Comparison of ENCODE assay signal across 22 cellular contexts in genomic region chr2:200365209-200365608, GRCh38.
"Had no signal": no experiment of that assay in that cellular context is flagged by ENCODE, and none has a peak within 500 bp of the region (broad histone marks: within the 10 kb centered on the region; RNA-seq: fewer than 3 reads in every experiment).

No MANE protein-coding gene starts in this region.

- H3K27me3 ChIP-seq: esophagus squamous epithelium, heart right ventricle, left lung, neutrophil, suprapubic skin had no signal

- H3K36me3 Mint-ChIP-seq: activated naive CD4-positive, alpha-beta T cell treated with anti-CD3 and anti-CD28 coated beads, Interleukin-2, amount 10 ng/mL, durations not matched to agents 7 days and 5 days; type B pancreatic cell had no signal

- H3K9me3 Mint-ChIP-seq: activated naive CD4-positive, alpha-beta T cell treated with anti-CD3 and anti-CD28 coated beads, Interleukin-2, amount 10 ng/mL, durations not matched to agents 7 days and 5 days; activated naive CD8-positive, alpha-beta T cell treated with anti-CD3 and anti-CD28 coated beads, Interleukin-2, amount 50 U/mL, for 24 hours; central memory CD8-positive, alpha-beta T cell; dendritic cell treated with granulocyte-macrophage colony-stimulating factor and Interleukin-4, amounts not matched to agents 40 ng/mL and 50 ng/mL, for 4 days; stimulated activated naive CD8-positive, alpha-beta T cell treated with anti-CD3 and anti-CD28 coated beads, Interleukin-15, amount 100 ng/mL, for 72 hours; type B pancreatic cell had no signal

- ATAC-seq: activated naive CD8-positive, alpha-beta T cell treated with anti-CD3 and anti-CD28 coated beads, Interleukin-2, amount 50 U/mL, for 24 hours; left lung; mucosa of descending colon; naive thymus-derived CD8-positive, alpha-beta T cell; stimulated activated naive CD8-positive, alpha-beta T cell treated with anti-CD3 and anti-CD28 coated beads, Interleukin-15, amount 100 ng/mL, for 72 hours had no signal

- H3K27ac ChIP-seq: esophagus squamous epithelium, heart right ventricle, left lung, neutrophil, suprapubic skin had no signal

- H3K9me3 ChIP-seq: esophagus squamous epithelium, heart right ventricle, left lung, mucosa of descending colon, neutrophil, suprapubic skin had no signal

- DNase-seq: activated CD4-positive, alpha-beta T cell treated with anti-CD3 and anti-CD28 coated beads, Interleukin-2, amount 50 U/mL, for 1 hour; activated CD4-positive, CD25-positive, alpha-beta regulatory T cell treated with anti-CD3 and anti-CD28 coated beads, Interleukin-2, amount 50 U/mL, for 72 hours; activated CD8-positive, alpha-beta memory T cell treated with anti-CD3 and anti-CD28 coated beads, Interleukin-2, amount 50 U/mL, for 48 hours; activated effector memory CD4-positive, alpha-beta T cell treated with Interleukin-2 at 50 U/mL for 16 hours; activated naive CD4-positive, alpha-beta T cell treated with anti-CD3 and anti-CD28 coated beads, Interleukin-2, amount 10 ng/mL, durations not matched to agents 7 days and 5 days; activated naive CD8-positive, alpha-beta T cell treated with anti-CD3 and anti-CD28 coated beads, Interleukin-2, amount 50 U/mL, for 24 hours; activated T-cell treated with anti-CD3 and anti-CD28 coated beads, Interleukin-2, amount 50 U/mL, for 48 hours; aorta; effector memory CD4-positive, alpha-beta T cell; esophagus squamous epithelium; heart right ventricle; left lung; mammary epithelial cell; mucosa of descending colon; naive thymus-derived CD8-positive, alpha-beta T cell; retina; stimulated activated naive CD8-positive, alpha-beta T cell treated with anti-CD3 and anti-CD28 coated beads, Interleukin-15, amount 100 ng/mL, for 72 hours had no signal

- H3K36me3 ChIP-seq: heart right ventricle, left lung, neutrophil, suprapubic skin had no signal

- H3K4me3 ChIP-seq: esophagus squamous epithelium, heart right ventricle, left lung, mucosa of descending colon, suprapubic skin had no signal

- H3K4me1 Mint-ChIP-seq: activated naive CD4-positive, alpha-beta T cell treated with anti-CD3 and anti-CD28 coated beads, Interleukin-2, amount 10 ng/mL, durations not matched to agents 7 days and 5 days; activated naive CD8-positive, alpha-beta T cell treated with anti-CD3 and anti-CD28 coated beads, Interleukin-2, amount 50 U/mL, for 24 hours; central memory CD8-positive, alpha-beta T cell; naive thymus-derived CD8-positive, alpha-beta T cell; stimulated activated naive CD8-positive, alpha-beta T cell treated with anti-CD3 and anti-CD28 coated beads, Interleukin-15, amount 100 ng/mL, for 72 hours had no signal

- H3K27ac Mint-ChIP-seq: activated naive CD4-positive, alpha-beta T cell treated with anti-CD3 and anti-CD28 coated beads, Interleukin-2, amount 10 ng/mL, durations not matched to agents 7 days and 5 days; activated naive CD8-positive, alpha-beta T cell treated with anti-CD3 and anti-CD28 coated beads, Interleukin-2, amount 50 U/mL, for 24 hours; dendritic cell treated with granulocyte-macrophage colony-stimulating factor and Interleukin-4, amounts not matched to agents 40 ng/mL and 50 ng/mL, for 4 days; naive thymus-derived CD8-positive, alpha-beta T cell; stimulated activated naive CD8-positive, alpha-beta T cell treated with anti-CD3 and anti-CD28 coated beads, Interleukin-15, amount 100 ng/mL, for 72 hours had no signal

- H3K4me3 Mint-ChIP-seq: activated naive CD4-positive, alpha-beta T cell treated with anti-CD3 and anti-CD28 coated beads, Interleukin-2, amount 10 ng/mL, durations not matched to agents 7 days and 5 days; activated naive CD8-positive, alpha-beta T cell treated with anti-CD3 and anti-CD28 coated beads, Interleukin-2, amount 50 U/mL, for 24 hours; central memory CD8-positive, alpha-beta T cell; dendritic cell treated with granulocyte-macrophage colony-stimulating factor and Interleukin-4, amounts not matched to agents 40 ng/mL and 50 ng/mL, for 4 days; naive thymus-derived CD8-positive, alpha-beta T cell; stimulated activated naive CD8-positive, alpha-beta T cell treated with anti-CD3 and anti-CD28 coated beads, Interleukin-15, amount 100 ng/mL, for 72 hours; type B pancreatic cell had no signal

- H3K27me3 Mint-ChIP-seq: central memory CD8-positive, alpha-beta T cell; dendritic cell treated with granulocyte-macrophage colony-stimulating factor and Interleukin-4, amounts not matched to agents 40 ng/mL and 50 ng/mL, for 4 days; stimulated activated naive CD8-positive, alpha-beta T cell treated with anti-CD3 and anti-CD28 coated beads, Interleukin-15, amount 100 ng/mL, for 72 hours; type B pancreatic cell had no signal
